ENCODE assay signal across 9 cellular contexts in genomic region chr6:4059115-4059777, GRCh38. TPM values are rescaled to one million over a fixed set of nuclear protein-coding genes. Genes with fewer than 3 reads are reported as not detected.
DNase-seq lines count a peak whose midpoint lies in the region; ATAC-seq, FAIRE-seq and TF ChIP-seq lines count a peak whose summit lies in the region.
"Had no signal": no experiment of that assay in that cellular context is flagged by ENCODE, and none has a peak within 500 bp of the region (broad histone marks: within the 10 kb centered on the region; RNA-seq: fewer than 3 reads in every experiment).

No MANE protein-coding gene starts in this region.

- FAIRE-seq in HepG2 (lab: Jason Lieb, UNC) = peak; percentile 42
- FAIRE-seq: colon had no signal

- TF ChIP-seq EP300 in HepG2 (IDR thresholded peaks at IDR 0.05; ENCODE audit: low read depth in 2 of 2, low read length in 2 of 2) = peak in 1 of 2 experiments; percentile 39; a peak in 1 of 4 replicates
- 0 out of 2 replicates have a peak, but pooled peaks have one; percentile 38 for TF ChIP-seq EP300 in HepG2 (CRISPR knock-in tag; IDR thresholded peaks at IDR 0.05; ENCODE audit: borderline replicate concordance)

- no peak for TF ChIP-seq RAD21 in HepG2 (CRISPR knock-in tag; IDR thresholded peaks at IDR 0.05)

- CTCF ChIA-PET in AG04449 (lab: Yijun Ruan, JAX) = interaction anchor here (0.7 to 8.3 kb wide), 11 partner anchors 8 to 472 kb away, joined by 3 to 159 read pairs (median 4); partner anchors contain the start of gene ECI2
- CTCF ChIA-PET in HepG2 (lab: Yijun Ruan, JAX; ENCODE audit: low intra/inter-chr PET ratio, low total read pairs) = interaction anchor here (2.0 kb wide), 1 partner anchor 96 kb away, joined by 9 read pairs; no protein-coding TSS in a partner anchor

- H3K4me1 ChIP-seq in HepG2 (ENCODE audit: insufficient read depth, low read length) = peaks cover 25% of the 10 kb centered on the region

- ATAC-seq in HepG2 = peak; percentile 94
- no peak for ATAC-seq in HG03135 (IDR thresholded peaks at IDR 0.05; ENCODE audit: unreplicated experiment)

- H3K4me2 ChIP-seq in HepG2 (ENCODE audit: low read depth, low read length) = no peak overlapping the region; the same call in 1 of the 2 replicates

- no TSS peak for BruUV-seq in HepG2 (replicated peaks; lab: Mats Ljungman, UMichigan)

- H3K36me3 Mint-ChIP-seq in nephron progenitor cell (ENCODE audit: low read depth) = peaks cover 59% of the 10 kb centered on the region

- H4K20me1 ChIP-seq in HepG2 (ENCODE audit: insufficient read depth, low read length) = no peaks in the 10 kb centered on the region

- H3K27ac ChIP-seq in HepG2 (ENCODE audit: extremely low read length, insufficient read depth, low read length) = peak overlapping the region; percentile 19

- in situ Hi-C loops in HepG2 (cut with HindIII; ENCODE audit: extremely low pct_ligation_motif_present, low pct_unique_long_range_greater_than_20kb) = loop anchor here (5.0 kb wide), 1 partner anchor 98 kb away; no protein-coding TSS in a partner anchor

- H3K9ac ChIP-seq in HepG2 (ENCODE audit: insufficient read depth, low read depth, low read length) = no peak overlapping the region

- no peaks in the 10 kb centered on the region for H3K9me3 Mint-ChIP-seq in nephron progenitor cell

- WGBS in HepG2 (ENCODE audit: low lambda C conversion rate) = 83% methylated on average over 4 of the region's 4 CpGs

- H3K27me3 Mint-ChIP-seq in nephron progenitor cell (ENCODE audit: low read depth, poor library complexity) = peaks cover 3% of the 10 kb centered on the region

- intact Hi-C loops in HepG2 (cut with micrococcal nuclease; ENCODE audit: unreplicated experiment) = no loop called here

- H3K27me3 ChIP-seq in HepG2 (ENCODE audit: control insufficient read depth in 1 of 2, insufficient read depth in 2 of 2, low read length in 2 of 2) = no peaks in the 10 kb centered on the region

- no peaks in the 10 kb centered on the region for H3K79me2 ChIP-seq in HepG2 (ENCODE audit: insufficient read depth, low read length)

- H3K4me3 Mint-ChIP-seq in nephron progenitor cell = no peak overlapping the region

- H2AFZ ChIP-seq in HepG2 (ENCODE audit: low read length) = no peak overlapping the region

- H3K36me3 ChIP-seq in HepG2 (replicated peaks in 1 of 2; ENCODE audit: control insufficient read depth in 1 of 2, insufficient read depth in 2 of 2, low read length in 2 of 2) = peaks cover 27 to 95% of the 10 kb centered on the region in 2 experiments

- DNase-seq in AG04449 (ENCODE audit: low read depth, low spot score) = peak; percentile 34
- DNase-seq in NOMO-1 treated with DMSO at 0.1 percent for 48 hours (lab: John Stamatoyannopoulos, UW; ENCODE audit: unreplicated experiment) = peak; percentile 15
- DNase-seq in activated effector memory CD4-positive, alpha-beta T cell treated with anti-CD3 and anti-CD28 coated beads, Interleukin-2, amount 50 U/mL, for 16 hours = peak; percentile 78
- DNase-seq in HepG2 (ENCODE audit: low spot score) = peak; percentile 76
- DNase-seq in stromal cell of bone marrow (ENCODE audit: low read depth) = peak; percentile 60
- DNase-seq in globus pallidus (ENCODE audit: low spot score) = no peak
- DNase-seq in nephron progenitor cell = no peak

- H3K4me3 ChIP-seq in AG04449 (ENCODE audit: low read depth, low read length) (no peak overlapping the region), HepG2 (replicated peaks in 1 of 3; ENCODE audit: insufficient read depth in 1 of 3, low read depth in 2 of 3, low read length in 3 of 3) (no peak overlapping the region)

- POLR2A ChIA-PET in AG04449 (lab: Yijun Ruan, JAX) = interaction anchor here (0.6 to 1.3 kb wide), 2 partner anchors 38 to 244 kb away, joined by 3 read pairs; a partner anchor contains a TSS
- POLR2A ChIA-PET in HepG2 (lab: Yijun Ruan, JAX) = interaction anchor here (2.1 to 3.4 kb wide), 2 partner anchors 38 to 76 kb away, joined by 10 to 17 read pairs; partner anchors contain the start of gene ECI2

- TF ChIP-seq POLR2A in HepG2 (IDR thresholded peaks at IDR 0.05; ENCODE audit: insufficient read depth in 1 of 2, low read depth in 2 of 2, low read length in 2 of 2) = no peak

- H3K4me1 Mint-ChIP-seq in nephron progenitor cell = no peaks in the 10 kb centered on the region

- H3K9me3 ChIP-seq in HepG2 (ENCODE audit: low read length) = no peaks in the 10 kb centered on the region

- H3K27ac Mint-ChIP-seq in nephron progenitor cell = no peak overlapping the region

- TF ChIP-seq CTCF in AG04449 (IDR thresholded peaks at IDR 0.05; ENCODE audit: insufficient read depth, low read length, missing control alignments) (peak; percentile 35), HepG2 (CRISPR knock-in tag; IDR thresholded peaks at IDR 0.05) (no peak), nephron progenitor cell (IDR thresholded peaks at IDR 0.05) (no peak)

TF ChIP-seq in HepG2, 621 proteins besides CTCF, POLR2A, EP300 and RAD21 (continues in another document):
- TF ChIP-seq TAF15 (IDR thresholded peaks at IDR 0.05; ENCODE audit: low read depth, low read length, poor library complexity, severe bottlenecking) (no peak), RFX5 (IDR thresholded peaks at IDR 0.05; ENCODE audit: low read depth, low read length) (no peak), SMARCE1 (IDR thresholded peaks at IDR 0.05; ENCODE audit: borderline replicate concordance) (no peak), ZNF577 (CRISPR knock-in tag; IDR thresholded peaks at IDR 0.05; ENCODE audit: borderline replicate concordance, low read depth) (no peak), PAX8 (CRISPR knock-in tag; IDR thresholded peaks at IDR 0.05; ENCODE audit: borderline replicate concordance) (no peak), ZMYM2 (CRISPR knock-in tag; IDR thresholded peaks at IDR 0.05) (no peak), CC2D1A (CRISPR knock-in tag; IDR thresholded peaks at IDR 0.05) (no peak), POLR2G (IDR thresholded peaks at IDR 0.05; ENCODE audit: low read depth, low read length) (0 out of 2 replicates have a peak, but pooled peaks have one; percentile 27), MED1 (CRISPR knock-in tag; IDR thresholded peaks at IDR 0.05) (peak; percentile 52), ZNF451 (CRISPR knock-in tag; IDR thresholded peaks at IDR 0.05) (no peak), SATB2 (CRISPR knock-in tag; IDR thresholded peaks at IDR 0.05) (no peak), TBX3 (IDR thresholded peaks at IDR 0.05; ENCODE audit: borderline replicate concordance) (no peak), ZMAT3 (CRISPR knock-in tag; conservative IDR thresholded peaks at IDR 0.05) (no peak)
- TF ChIP-seq, protein P1, sequence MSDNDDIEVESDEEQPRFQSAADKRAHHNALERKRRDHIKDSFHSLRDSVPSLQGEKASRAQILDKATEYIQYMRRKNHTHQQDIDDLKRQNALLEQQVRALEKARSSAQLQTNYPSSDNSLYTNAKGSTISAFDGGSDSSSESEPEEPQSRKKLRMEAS (IDR thresholded peaks at IDR 0.05) = no peak
- TF ChIP-seq, protein P2, sequence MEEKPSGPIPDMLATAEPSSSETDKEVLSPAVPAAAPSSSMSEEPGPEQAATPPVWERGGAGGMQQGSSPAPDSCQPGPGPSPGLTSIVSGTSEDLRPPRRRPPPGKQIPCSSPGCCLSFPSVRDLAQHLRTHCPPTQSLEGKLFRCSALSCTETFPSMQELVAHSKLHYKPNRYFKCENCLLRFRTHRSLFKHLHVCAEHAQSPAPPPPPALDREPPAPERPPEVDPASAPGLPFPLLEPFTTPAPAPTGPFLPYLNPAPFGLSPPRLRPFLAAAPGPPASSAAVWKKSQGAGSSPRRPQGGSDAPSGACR (CRISPR knock-in tag; IDR thresholded peaks at IDR 0.05) = no peak

RNA-seq across cellular contexts. Expression of gene FAM217A, which starts 19.7 kb away (rescaled TPM):
- total RNA-seq in HepG2 (2016; rRNA removed; fragmentation: Illumina TruSeq; extraction: Trizol) = not detected in 2 replicates
- total RNA-seq in HepG2 (2016; cell fraction: cytosol; rRNA removed; fragmentation: Illumina TruSeq; extraction: Trizol; ENCODE audit: low read depth) = not detected in 2 replicates
- total RNA-seq in HepG2 (2016; cell fraction: insoluble cytoplasmic fraction; rRNA removed; fragmentation: Illumina TruSeq; extraction: Trizol) = not detected in 2 replicates
- not detected in 2 replicates for total RNA-seq in HepG2 (2016; cell fraction: membrane; rRNA removed; fragmentation: Illumina TruSeq; extraction: Trizol)
- total RNA-seq in HepG2 (2016; cell fraction: nucleus; rRNA removed; fragmentation: Illumina TruSeq; extraction: Trizol) = not detected in 2 replicates
- polyA plus RNA-seq in HepG2 (2011; rRNA removed) = not detected in 2 replicates
- polyA plus RNA-seq in HepG2 (2011; cell fraction: cytosol; rRNA removed) = not detected in 2 replicates
- not detected in 2 replicates for polyA plus RNA-seq in HepG2 (2011; cell fraction: nucleus; rRNA removed)
- not detected in 2 replicates for polyA plus RNA-seq in HepG2 (2012)
- polyA plus RNA-seq in HepG2 (2016; cell fraction: cytosol; fragmentation: Illumina TruSeq; extraction: Trizol; ENCODE audit: low read depth) = not detected in 2 replicates
- polyA plus RNA-seq in HepG2 (2016; cell fraction: insoluble cytoplasmic fraction; fragmentation: Illumina TruSeq; extraction: Trizol; ENCODE audit: low read depth) = not detected in 2 replicates
- polyA plus RNA-seq in HepG2 (2016; cell fraction: membrane; fragmentation: Illumina TruSeq; extraction: Trizol; ENCODE audit: low read depth) = not detected in 2 replicates
- not detected in 2 replicates for polyA plus RNA-seq in HepG2 (2016; cell fraction: nucleus; fragmentation: Illumina TruSeq; extraction: Trizol; ENCODE audit: insufficient read depth, low read depth)
- not detected in 2 replicates for polyA minus RNA-seq in HepG2 (2011; rRNA and poly(A)+ RNA removed; ENCODE audit: low replicate concordance)
- not detected in 2 replicates for polyA minus RNA-seq in HepG2 (2011; cell fraction: cytosol; rRNA and poly(A)+ RNA removed)
- not detected in 2 replicates for polyA minus RNA-seq in HepG2 (2011; cell fraction: nucleus; rRNA and poly(A)+ RNA removed)

Comparison
In these comparisons a context has a peak if more than half of its experiments do, and no peak if none do; other contexts are left out.
1. DNase-seq: peak in AG04449 (single experiment), NOMO-1 treated with DMSO at 0.1 percent for 48 hours (single experiment), activated effector memory CD4-positive, alpha-beta T cell treated with anti-CD3 and anti-CD28 coated beads, Interleukin-2, amount 50 U/mL, for 16 hours (single experiment), HepG2 (single experiment) and stromal cell of bone marrow (single experiment); none in globus pallidus (single experiment) and nephron progenitor cell (single experiment).